ENCODE assay signal across 14 cellular contexts in the genomic region with DNA sequence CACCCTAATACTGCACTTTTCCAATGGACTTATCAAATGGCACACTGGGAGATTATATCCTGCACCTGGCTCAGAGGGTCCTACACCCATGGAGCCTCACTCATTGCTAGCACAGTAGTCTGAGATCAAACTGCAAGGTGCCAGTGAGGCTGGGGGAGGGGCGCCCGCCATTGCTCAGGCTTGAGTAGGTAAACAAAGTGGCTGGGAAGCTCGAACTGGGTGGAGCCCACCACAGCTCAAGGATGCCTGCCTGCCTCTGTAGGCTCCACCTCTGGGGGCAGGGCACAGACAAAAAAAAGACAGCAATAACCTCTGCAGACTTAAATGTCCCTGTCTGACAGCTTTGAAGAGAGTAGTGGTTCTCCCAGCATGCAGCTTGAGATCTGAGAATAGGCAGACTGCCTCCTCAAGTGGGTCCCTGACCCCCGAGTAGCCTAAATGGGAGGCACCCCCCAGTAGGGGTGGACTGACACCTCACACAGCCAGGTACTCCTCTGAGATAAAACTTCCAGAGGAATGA. TPM values are rescaled to one million over a fixed set of nuclear protein-coding genes. Genes with fewer than 3 reads are reported as not detected.
DNase-seq lines count a peak whose midpoint lies in the region; ATAC-seq and TF ChIP-seq lines count a peak whose summit lies in the region.
"Not testable (repeated sequence)": the region's sequence is repeated elsewhere in the genome, so short reads cannot be mapped to it uniquely, and the experiment has no call there.
"Had no signal": no experiment of that assay in that cellular context is flagged by ENCODE, and none has a peak within 500 bp of the region (broad histone marks: within the 10 kb centered on the region; RNA-seq: fewer than 3 reads in every experiment).

No MANE protein-coding gene starts in this region.

- H3K9me3 ChIP-seq in CD4-positive, alpha-beta T cell (ENCODE audit: control insufficient read depth, low read length) = not testable (repeated sequence)

- not testable (repeated sequence) for H3K27me3 ChIP-seq in CD4-positive, alpha-beta T cell (ENCODE audit: control insufficient read depth, insufficient read depth, low read length)

- peak overlapping the region; percentile 76 for H3K27ac Mint-ChIP-seq in CD4-positive, alpha-beta T cell
- H3K27ac Mint-ChIP-seq in T-helper 2 cell treated with Interferon-gamma antibody and Interleukin-4, amounts not matched to agents 5 μg/mL and 100 μg/mL, for 36 hours; activated naive CD4-positive, alpha-beta T cell treated with anti-CD3 and anti-CD28 coated beads, Interleukin-2, amount 50 U/mL, for 24 hours: not testable (repeated sequence)
- H3K27ac Mint-ChIP-seq in naive thymus-derived CD8-positive, alpha-beta T cell = peak overlapping the region; percentile 80 to 93 (median 88)

- not testable (repeated sequence) for H3K36me3 Mint-ChIP-seq in CD4-positive, alpha-beta T cell (ENCODE audit: low read depth); T-helper 2 cell treated with Interferon-gamma antibody and Interleukin-4, amounts not matched to agents 5 μg/mL and 100 μg/mL, for 36 hours (ENCODE audit: low read depth); activated naive CD4-positive, alpha-beta T cell treated with anti-CD3 and anti-CD28 coated beads, Interleukin-2, amount 50 U/mL, for 24 hours; naive thymus-derived CD8-positive, alpha-beta T cell

- intact Hi-C loops in CD4-positive, alpha-beta T cell (cut with DNase I, micrococcal nuclease) = loop anchor here in 1 of 2 experiments (10.0 kb wide), 2 partner anchors 153 to 353 kb away; partner anchors contain the start of genes FUS and HSD3B7

- peak overlapping the region; percentile 45 for H3K4me3 Mint-ChIP-seq in CD4-positive, alpha-beta T cell
- peak overlapping the region; percentile 39 for H3K4me3 Mint-ChIP-seq in T-helper 2 cell treated with Interferon-gamma antibody and Interleukin-4, amounts not matched to agents 5 μg/mL and 100 μg/mL, for 36 hours
- peak overlapping the region; percentile 52 for H3K4me3 Mint-ChIP-seq in activated naive CD4-positive, alpha-beta T cell treated with anti-CD3 and anti-CD28 coated beads, Interleukin-2, amount 50 U/mL, for 24 hours
- H3K4me3 Mint-ChIP-seq in naive thymus-derived CD8-positive, alpha-beta T cell = peak overlapping the region; percentile 38 to 85 (median 72)

- CTCF ChIA-PET in CD4-positive, alpha-beta T cell (lab: Charles Lee) = interaction anchor here (1.8 kb wide), 1 partner anchor 44 kb away, joined by 3 read pairs; no protein-coding TSS in a partner anchor

- H3K27me3 Mint-ChIP-seq in CD4-positive, alpha-beta T cell; activated naive CD4-positive, alpha-beta T cell treated with anti-CD3 and anti-CD28 coated beads, Interleukin-2, amount 50 U/mL, for 24 hours; naive thymus-derived CD8-positive, alpha-beta T cell: not testable (repeated sequence)
- H3K27me3 Mint-ChIP-seq in T-helper 2 cell treated with Interferon-gamma antibody and Interleukin-4, amounts not matched to agents 5 μg/mL and 100 μg/mL, for 36 hours (ENCODE audit: low read depth) = peaks cover 34% of the 10 kb centered on the region

- peaks cover 17% of the 10 kb centered on the region for H3K4me1 Mint-ChIP-seq in CD4-positive, alpha-beta T cell (ENCODE audit: low read depth)
- H3K4me1 Mint-ChIP-seq in T-helper 2 cell treated with Interferon-gamma antibody and Interleukin-4, amounts not matched to agents 5 μg/mL and 100 μg/mL, for 36 hours (ENCODE audit: low read depth) = peaks cover 11% of the 10 kb centered on the region
- peaks cover 44% of the 10 kb centered on the region for H3K4me1 Mint-ChIP-seq in activated naive CD4-positive, alpha-beta T cell treated with anti-CD3 and anti-CD28 coated beads, Interleukin-2, amount 50 U/mL, for 24 hours
- peaks cover 16 to 48% (median 41%) of the 10 kb centered on the region in 4 donors for H3K4me1 Mint-ChIP-seq in naive thymus-derived CD8-positive, alpha-beta T cell

- H3K9me3 Mint-ChIP-seq in CD4-positive, alpha-beta T cell; T-helper 2 cell treated with Interferon-gamma antibody and Interleukin-4, amounts not matched to agents 5 μg/mL and 100 μg/mL, for 36 hours; activated naive CD4-positive, alpha-beta T cell treated with anti-CD3 and anti-CD28 coated beads, Interleukin-2, amount 50 U/mL, for 24 hours; naive thymus-derived CD8-positive, alpha-beta T cell: not testable (repeated sequence)

- TF ChIP-seq CTCF in CD4-positive, alpha-beta T cell (IDR thresholded peaks at IDR 0.05) = not testable (repeated sequence)

- not testable (repeated sequence) for H3K27ac ChIP-seq in CD4-positive, alpha-beta T cell (ENCODE audit: low read depth, low read length)

- POLR2A ChIA-PET in CD4-positive, alpha-beta T cell (lab: Charles Lee) = interaction anchor here (1.6 to 1.7 kb wide), 2 partner anchors 158 to 196 kb away, joined by 5 read pairs; partner anchors contain the start of gene FUS
- POLR2A ChIA-PET in naive thymus-derived CD8-positive, alpha-beta T cell (lab: Charles Lee) = interaction anchor here (1.0 to 2.2 kb wide), 5 partner anchors 37 to 158 kb away, joined by 4 to 8 read pairs (median 4); partner anchors contain the start of genes ARMC5, FUS and PYCARD

- peak in 6 of 10 experiments; percentile 8 to 38 (median 20) for DNase-seq in CD4-positive, alpha-beta T cell
- DNase-seq in T-helper 2 cell treated with Interferon-gamma antibody and Interleukin-4, amounts not matched to agents 5 μg/mL and 100 μg/mL, for 36 hours (ENCODE audit: low spot score) = not testable (repeated sequence)
- peak; percentile 41 for DNase-seq in activated CD8-positive, alpha-beta memory T cell treated with anti-CD3 and anti-CD28 coated beads, Interleukin-2, amount 50 U/mL, for 48 hours
- DNase-seq in left lobe of liver (ENCODE audit: low spot score) = peak; percentile 14
- DNase-seq in naive thymus-derived CD8-positive, alpha-beta T cell = peak in 7 of 10 donors; percentile 13 to 83 (median 48)
- peak; percentile 24 for DNase-seq in stimulated activated CD8-positive, alpha-beta memory T cell treated with anti-CD3 and anti-CD28 coated beads, Interleukin-4, amount 100 ng/mL, for 48 hours

- ATAC-seq in CD4-positive, alpha-beta T cell (ENCODE audit: poor library complexity); left lobe of liver; naive thymus-derived CD8-positive, alpha-beta T cell: not testable (repeated sequence)

RNA-seq across cellular contexts. Expression of gene ITGAX, which starts 16.8 kb away (rescaled TPM):
- total RNA-seq in CD4-positive, alpha-beta T cell = 1 to 10 TPM; 5.5 to 6.0 TPM
- 1.8 TPM for total RNA-seq in left lobe of liver
- under 1 TPM; 0.80 to 0.88 TPM for total RNA-seq in naive thymus-derived CD8-positive, alpha-beta T cell
- 1 to 10 TPM in 1 of 3 donors, under 1 TPM in 2; 0.03 to 1.1 (median 0.06) TPM for polyA plus RNA-seq in naive thymus-derived CD8-positive, alpha-beta T cell
- total RNA-seq: HFFc6 had no signal
- polyA plus RNA-seq: BJ had no signal

RNA-seq across cellular contexts. Expression of gene ITGAD, which starts 54.9 kb away (rescaled TPM):
- total RNA-seq in CD4-positive, alpha-beta T cell = not detected
- total RNA-seq in left lobe of liver = 0.70 TPM
- not detected for total RNA-seq in naive thymus-derived CD8-positive, alpha-beta T cell
- under 1 TPM in 1 of 3 donors, not detected in 2; 0.52 TPM for polyA plus RNA-seq in naive thymus-derived CD8-positive, alpha-beta T cell
- total RNA-seq: CD4-positive, alpha-beta memory T cell; G401; H7; HFFc6; HT1080 had no signal
- polyA plus RNA-seq: A549, BJ had no signal
